ENCODE assay signal across 1 cellular context in genomic region chr1:61110587-61110986, GRCh38.
A peak's percentile ranks its signal among the peaks of the same experiment; 100 is the strongest.
TF ChIP-seq lines count a peak whose summit lies in the region.

No MANE protein-coding gene starts in this region.

TF ChIP-seq in K562, 482 proteins besides CTCF, POLR2A, EP300 and RAD21 (continued from another document):
- TF ChIP-seq C11orf30 (IDR thresholded peaks at IDR 0.05; ENCODE audit: low read depth): 0 out of 2 replicates have a peak, but pooled peaks have one; percentile 13
